In the genomic region with DNA sequence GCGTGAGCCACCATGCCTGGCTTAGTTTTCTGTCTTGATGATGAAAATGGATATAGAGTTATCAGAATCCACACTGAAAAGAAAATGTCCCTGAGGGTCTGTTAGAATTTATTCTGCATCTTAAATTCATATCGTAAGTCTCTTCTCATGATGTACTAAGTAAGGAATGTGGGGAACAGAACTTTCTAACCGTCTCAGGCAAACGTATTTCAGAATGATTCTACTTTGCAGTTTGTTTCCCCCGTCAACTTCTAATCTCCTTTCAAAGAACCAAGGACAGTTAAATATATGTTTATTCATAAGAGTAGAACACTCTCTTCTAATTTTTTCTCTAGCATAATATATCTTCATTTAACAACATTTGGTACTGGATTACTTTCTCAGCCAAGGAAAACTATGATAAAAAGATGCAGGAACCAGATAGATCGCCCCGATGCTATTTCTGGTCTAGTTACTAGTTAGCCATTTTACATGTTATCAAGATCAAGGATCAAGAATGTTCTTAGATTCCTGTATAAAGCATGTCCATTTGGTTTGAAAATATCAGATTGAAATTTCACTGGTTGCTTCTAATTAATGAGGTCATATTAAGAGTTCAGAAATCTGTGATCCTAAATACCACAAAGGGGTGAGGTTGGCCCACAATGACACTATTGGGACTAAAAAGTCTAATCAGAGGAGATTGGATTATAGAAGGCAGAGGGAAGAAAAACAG, we compare ENCODE assay signal across 18 cellular contexts.
"Had no signal": no experiment of that assay in that cellular context is flagged by ENCODE, and none has a peak within 500 bp of the region (broad histone marks: within the 10 kb centered on the region; RNA-seq: fewer than 3 reads in every experiment).

No MANE protein-coding gene starts in this region.

- H3K27me3 Mint-ChIP-seq: activated CD4-positive, alpha-beta memory T cell treated with anti-CD3 and anti-CD28 coated beads, Interleukin-2, amount 10 ng/mL, durations not matched to agents 7 days and 5 days; activated naive CD8-positive, alpha-beta T cell treated with anti-CD3 and anti-CD28 coated beads, Interleukin-2, amount 10 ng/mL, durations not matched to agents 7 days and 5 days had no signal

- H3K9me3 Mint-ChIP-seq: activated CD4-positive, alpha-beta memory T cell treated with anti-CD3 and anti-CD28 coated beads, Interleukin-2, amount 10 ng/mL, durations not matched to agents 7 days and 5 days; activated naive CD8-positive, alpha-beta T cell treated with anti-CD3 and anti-CD28 coated beads, Interleukin-2, amount 10 ng/mL, durations not matched to agents 7 days and 5 days; activated T-cell treated with anti-CD3 and anti-CD28 coated beads, Interleukin-2, amount 50 U/mL, for 4 hours; neural crest cell; T-helper 1 cell treated with Interleukin-12 subunit alpha and Interleukin-12 subunit beta and Interleukin-4 antibody, amounts not matched to agents 30 μg/mL and 1 μg/mL, for 36 hours had no signal

- H3K27ac ChIP-seq: gastroesophageal sphincter, heart right ventricle, left lung, ovary, testis had no signal

- ATAC-seq: activated T-cell treated with anti-CD3 and anti-CD28 coated beads, Interleukin-2, amount 50 U/mL, for 4 hours; gastroesophageal sphincter; heart right ventricle; left lung; sciatic nerve had no signal

- H3K9me3 ChIP-seq: gastroesophageal sphincter, heart right ventricle, left lung, ovary, stomach, testis had no signal

- H3K36me3 ChIP-seq: ovary had no signal

- H3K27me3 ChIP-seq: gastroesophageal sphincter, heart right ventricle, left lung, ovary, stomach, testis had no signal

- H3K4me3 ChIP-seq: gastroesophageal sphincter, heart right ventricle, left lung, ovary, stomach, testis had no signal

- H3K27ac Mint-ChIP-seq: activated CD4-positive, alpha-beta memory T cell treated with anti-CD3 and anti-CD28 coated beads, Interleukin-2, amount 10 ng/mL, durations not matched to agents 7 days and 5 days; activated naive CD8-positive, alpha-beta T cell treated with anti-CD3 and anti-CD28 coated beads, Interleukin-2, amount 10 ng/mL, durations not matched to agents 7 days and 5 days; T-helper 1 cell treated with Interleukin-12 subunit alpha and Interleukin-12 subunit beta and Interleukin-4 antibody, amounts not matched to agents 30 μg/mL and 1 μg/mL, for 36 hours had no signal

- DNase-seq: activated CD4-positive, alpha-beta memory T cell treated with anti-CD3 and anti-CD28 coated beads, Interleukin-2, amount 10 ng/mL, durations not matched to agents 7 days and 5 days; activated CD4-positive, alpha-beta T cell treated with anti-CD3 and anti-CD28 coated beads for 4 hours; activated naive CD4-positive, alpha-beta T cell; activated naive CD8-positive, alpha-beta T cell treated with anti-CD3 and anti-CD28 coated beads, Interleukin-2, amount 10 ng/mL, durations not matched to agents 7 days and 5 days; activated T-cell treated with anti-CD3 and anti-CD28 coated beads, Interleukin-2, amount 50 U/mL, for 4 hours; erythroblast; heart right ventricle; left lung; mammary epithelial cell; ovary; stimulated activated CD4-positive, alpha-beta T cell treated with anti-CD3 and anti-CD28 coated beads, Interleukin-12 subunit alpha, Interleukin-12 subunit beta, amount 100 ng/mL, for 4 hours; stimulated activated CD4-positive, alpha-beta T cell treated with anti-CD3 and anti-CD28 coated beads, Interleukin-2, amount 100 ng/mL, for 24 hours; stomach; testis had no signal

- H3K4me1 ChIP-seq: left lung had no signal

- H3K4me3 Mint-ChIP-seq: activated CD4-positive, alpha-beta memory T cell treated with anti-CD3 and anti-CD28 coated beads, Interleukin-2, amount 10 ng/mL, durations not matched to agents 7 days and 5 days; activated naive CD8-positive, alpha-beta T cell treated with anti-CD3 and anti-CD28 coated beads, Interleukin-2, amount 10 ng/mL, durations not matched to agents 7 days and 5 days; activated T-cell treated with anti-CD3 and anti-CD28 coated beads, Interleukin-2, amount 50 U/mL, for 4 hours; neural crest cell; T-helper 1 cell treated with Interleukin-12 subunit alpha and Interleukin-12 subunit beta and Interleukin-4 antibody, amounts not matched to agents 30 μg/mL and 1 μg/mL, for 36 hours had no signal
